In the genomic region with DNA sequence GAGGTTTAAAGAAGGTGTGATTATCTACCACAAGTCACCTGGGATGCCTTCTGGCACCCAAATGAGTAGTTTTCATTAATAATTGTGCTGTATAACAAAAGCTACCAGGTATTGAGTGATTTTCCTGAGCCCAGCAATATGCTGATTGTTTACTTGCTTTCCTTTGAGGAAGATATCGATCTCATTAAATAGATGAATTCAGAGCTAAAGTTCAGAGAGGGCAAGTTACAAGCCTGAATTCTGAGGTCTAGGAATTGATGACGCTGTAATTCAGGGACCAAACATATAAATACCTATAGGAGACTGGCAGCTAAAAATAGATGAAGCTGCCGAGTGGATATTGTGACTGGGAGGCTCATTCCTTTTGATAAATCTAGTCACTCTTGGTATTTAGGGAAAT, we compare ENCODE assay signal across 12 cellular contexts. TPM values are rescaled to one million over a fixed set of nuclear protein-coding genes. Genes with fewer than 3 reads are reported as not detected.
A peak's percentile ranks its signal among the peaks of the same experiment; 100 is the strongest.
DNase-seq lines count a peak whose midpoint lies in the region; ATAC-seq, FAIRE-seq and TF ChIP-seq lines count a peak whose summit lies in the region.
"Had no signal": no experiment of that assay in that cellular context is flagged by ENCODE, and none has a peak within 500 bp of the region (broad histone marks: within the 10 kb centered on the region; RNA-seq: fewer than 3 reads in every experiment).

No MANE protein-coding gene starts in this region.

- TF ChIP-seq RAD21 in K562 (CRISPR knock-in tag; conservative IDR thresholded peaks at IDR 0.05 in 1 of 2, IDR thresholded peaks at IDR 0.05 in 1 of 2) = no peak

- H3K27me3 ChIP-seq in K562 (ENCODE audit: control insufficient read depth in 2 of 2, insufficient read depth in 2 of 2, low read length in 2 of 2) (no peaks in the 10 kb centered on the region), neural progenitor cell (no peaks in the 10 kb centered on the region)
- H3K27me3 ChIP-seq: SJCRH30 had no signal

- H3K9ac ChIP-seq in K562 (ENCODE audit: insufficient read depth in 1 of 2, low read depth in 2 of 2, low read length in 2 of 2) (no peak overlapping the region; a peak in 1 of 4 replicates), neural progenitor cell (no peak overlapping the region)

- H3K4me3 Mint-ChIP-seq in neural progenitor cell = no peak overlapping the region
- H3K4me3 Mint-ChIP-seq: central memory CD8-positive, alpha-beta T cell; stimulated activated naive B cell treated with anti-CD40 and anti-IgM and Interleukin-4, amounts not matched to agents 10 μg/mL and 1 μg/mL and 100 μg/mL, for 72 hours had no signal

- ATAC-seq in K562 (no peak), sciatic nerve (no peak)

- peaks cover 2% of the 10 kb centered on the region for H3K27me3 Mint-ChIP-seq in neural progenitor cell (ENCODE audit: insufficient read depth, low read depth)
- H3K27me3 Mint-ChIP-seq: central memory CD8-positive, alpha-beta T cell; stimulated activated naive B cell treated with anti-CD40 and anti-IgM and Interleukin-4, amounts not matched to agents 10 μg/mL and 1 μg/mL and 100 μg/mL, for 72 hours had no signal

- H3K36me3 ChIP-seq in K562 (ENCODE audit: control insufficient read depth, insufficient read depth, low read length) (peaks cover 15% of the 10 kb centered on the region), neural progenitor cell (no peaks in the 10 kb centered on the region)

- CTCF ChIA-PET in K562 (lab: Yijun Ruan, JAX; ENCODE audit: low intra/inter-chr PET ratio) = no interaction called here

- H3K4me1 ChIP-seq in K562 (replicated peaks in 1 of 2; ENCODE audit: control insufficient read depth in 2 of 2, insufficient read depth in 2 of 2, low read length in 2 of 2) (peaks cover 4 to 11% of the 10 kb centered on the region in 2 experiments; a peak in 2 of 5 replicates), neural progenitor cell (peaks cover 10% of the 10 kb centered on the region)

- H3K9me3 Mint-ChIP-seq in neural progenitor cell = no peaks in the 10 kb centered on the region
- H3K9me3 Mint-ChIP-seq: central memory CD8-positive, alpha-beta T cell; stimulated activated naive B cell treated with anti-CD40 and anti-IgM and Interleukin-4, amounts not matched to agents 10 μg/mL and 1 μg/mL and 100 μg/mL, for 72 hours had no signal

- 0% methylated on average over 3 of the region's 3 CpGs for WGBS in K562 (ENCODE audit: insufficient coverage, low coverage, missing lambda C conversion rate)

- BruUV-seq in K562 (replicated peaks; lab: Mats Ljungman, UMichigan) = no TSS peak

- peaks cover 21% of the 10 kb centered on the region for H3K36me3 Mint-ChIP-seq in neural progenitor cell

- DNase-seq in DMS53 (lab: John Stamatoyannopoulos, UW) (peak; percentile 19), DMS53 treated with DMSO at 0.1 percent for 48 hours (lab: John Stamatoyannopoulos, UW; ENCODE audit: unreplicated experiment) (no peak), Kasumi-1 (lab: John Stamatoyannopoulos, UW) (peak; percentile 35 to 54), K562 (ENCODE audit: extremely low read depth in 1 of 4, low spot score in 3 of 4) (peak in 2 of 4 experiments; percentile 31 to 45), neural progenitor cell (ENCODE audit: low spot score) (no peak), sciatic nerve (ENCODE audit: low spot score) (no peak), substantia nigra (lab: John Stamatoyannopoulos, UW) (no peak)
- no peak for DNase-seq in stimulated activated CD4-positive, alpha-beta T cell treated with anti-CD3 and anti-CD28 coated beads, Interleukin-4, amount 100 ng/mL, for 24 hours

- H3K4me1 Mint-ChIP-seq in neural progenitor cell = peaks cover 14% of the 10 kb centered on the region

- peak; percentile 23 for FAIRE-seq in K562 (lab: Jason Lieb, UNC)
- FAIRE-seq: A204.1 had no signal

- H3F3A ChIP-seq in neural progenitor cell (ENCODE audit: low read depth) = peaks cover 7% of the 10 kb centered on the region

- no peak overlapping the region for H3K4me3 ChIP-seq in K562
- no peak overlapping the region for H3K4me3 ChIP-seq in neural progenitor cell
- H3K4me3 ChIP-seq: SJCRH30 had no signal

- POLR2A ChIA-PET in K562 (lab: Yijun Ruan, JAX) = interaction anchor here (0.8 to 3.4 kb wide), 4 partner anchors 10 to 54 kb away, joined by 3 to 18 read pairs (median 4); no protein-coding TSS in a partner anchor

- H3K4me2 ChIP-seq in K562 (ENCODE audit: insufficient read depth, low read length) = no peak overlapping the region
- H3K4me2 ChIP-seq in neural progenitor cell = no peak overlapping the region

- H4K20me1 ChIP-seq in K562 (replicated peaks; ENCODE audit: control insufficient read depth, insufficient read depth, low read length) (no peaks in the 10 kb centered on the region), neural progenitor cell (ENCODE audit: low read depth) (peaks cover 8% of the 10 kb centered on the region)

- H3K9me3 ChIP-seq in K562 (replicated peaks; ENCODE audit: control insufficient read depth, insufficient read depth, low read depth, low read length) (0 out of 2 replicates have a peak, but pooled peaks cover 2% of the 10 kb centered on the region), neural progenitor cell (ENCODE audit: low read depth) (no peaks in the 10 kb centered on the region)
- H3K9me3 ChIP-seq: SJCRH30 had no signal

- TF ChIP-seq POLR2A in K562 (conservative IDR thresholded peaks at IDR 0.05) = no peak

- H3K27ac ChIP-seq in K562 (ENCODE audit: extremely low read depth, low read depth, low read length) (no peak overlapping the region), neural progenitor cell (peak overlapping the region; percentile 99), substantia nigra (ENCODE audit: low read depth, low read length, poor library complexity, severe bottlenecking) (no peak overlapping the region)
- H3K27ac ChIP-seq: SJCRH30 had no signal

- no peak for TF ChIP-seq CTCF in K562 (IDR thresholded peaks at IDR 0.05 in 2 of 3, conservative IDR thresholded peaks at IDR 0.05 in 1 of 3; ENCODE audit: insufficient read depth in 2 of 3, low read depth in 1 of 3, low read length in 3 of 3)
- TF ChIP-seq CTCF in neural progenitor cell (IDR thresholded peaks at IDR 0.05) = no peak

- peaks cover 44% of the 10 kb centered on the region for H3K79me2 ChIP-seq in K562 (ENCODE audit: control insufficient read depth, insufficient read depth, low read length)
- peaks cover 53% of the 10 kb centered on the region for H3K79me2 ChIP-seq in neural progenitor cell (ENCODE audit: low read depth)

- intact Hi-C loops in K562 (cut with micrococcal nuclease) = no loop called here
- intact Hi-C loops in sciatic nerve (cut with DNase I) = no loop called here

- TF ChIP-seq EP300 in K562 (IDR thresholded peaks at IDR 0.05; ENCODE audit: low read length) = no peak

- H3K9me1 ChIP-seq in K562 (ENCODE audit: control insufficient read depth, insufficient read depth, low read length) = no peaks in the 10 kb centered on the region

- no peak overlapping the region for H3K27ac Mint-ChIP-seq in neural progenitor cell
- H3K27ac Mint-ChIP-seq: stimulated activated naive B cell treated with anti-CD40 and anti-IgM and Interleukin-4, amounts not matched to agents 10 μg/mL and 1 μg/mL and 100 μg/mL, for 72 hours had no signal

- H2AFZ ChIP-seq in K562 (ENCODE audit: low read depth, low read length) (no peak overlapping the region), neural progenitor cell (replicated peaks) (no peak overlapping the region)

- in situ Hi-C loops in K562 (cut with MboI) = no loop called here

TF ChIP-seq in K562, 482 proteins besides CTCF, POLR2A, EP300 and RAD21:
- no peak for TF ChIP-seq ZNF3 (CRISPR knock-in tag; IDR thresholded peaks at IDR 0.05)
- TF ChIP-seq ESRRB (CRISPR knock-in tag; IDR thresholded peaks at IDR 0.05; ENCODE audit: borderline replicate concordance) = no peak
- peak; percentile 85 for TF ChIP-seq CREM (IDR thresholded peaks at IDR 0.05; ENCODE audit: low read depth)

RNA-seq across cellular contexts. Expression of gene ERCC6L2, which starts 1.1 kb away (rescaled TPM):
- total RNA-seq in K562 (2011; cell fraction: chromatin; rRNA removed; ENCODE audit: low replicate concordance) = 30.3 and 108 TPM in 2 replicates
- total RNA-seq in K562 (2011; cell fraction: nucleolus; rRNA removed) = 18.2 and 29.2 TPM in 2 replicates
- total RNA-seq in K562 (2011; cell fraction: nucleoplasm; rRNA removed) = 45.3 and 47.3 TPM in 2 replicates
- total RNA-seq in K562 (2014; rRNA removed) (32.9 and 35.1 TPM in 2 replicates), K562 (2014; rRNA removed; fragmentation: Illumina TruSeq; extraction: Trizol) (42.8 and 50.0 TPM in 2 replicates), K562 (2015; rRNA removed; fragmentation: Illumina TruSeq; extraction: Trizol) (39.9 and 40.9 TPM in 2 replicates), K562 (2021) (26.7 and 31.6 TPM in 2 replicates), neural progenitor cell (ENCODE audit: low replicate concordance) (60.5 and 77.6 TPM in 2 replicates), sciatic nerve (63.7 TPM)
- polyA plus RNA-seq in K562 (2011; rRNA removed) (19.1 and 23.6 TPM in 2 replicates), K562 (2014; fragmentation: Illumina TruSeq; extraction: Trizol) (16.4 and 21.7 TPM in 2 replicates), K562 (2014; fragmentation: Nextera tagmentation; extraction: Ambion mirVana) (1 to 10 TPM; 7.8 to 9.6 TPM), K562 (2014; rRNA removed) (13.8 and 14.4 TPM in 2 replicates)
- polyA plus RNA-seq in K562 (2011; cell fraction: cytosol; rRNA removed) = 7.0 and 8.8 TPM in 2 replicates
- polyA plus RNA-seq in K562 (2011; cell fraction: nucleus; rRNA removed) = 21.6 and 26.0 TPM in 2 replicates
- 12.3 and 12.9 TPM in 2 replicates for polyA plus RNA-seq in K562 (2012)
- polyA minus RNA-seq in K562 (2011; rRNA and poly(A)+ RNA removed) = 130 and 141 TPM in 2 replicates
- 31.3 and 32.4 TPM in 2 replicates for polyA minus RNA-seq in K562 (2011; cell fraction: cytosol; rRNA and poly(A)+ RNA removed)
- 66.0 and 111 TPM in 2 replicates for polyA minus RNA-seq in K562 (2011; cell fraction: nucleus; rRNA and poly(A)+ RNA removed)

Comparison
In these comparisons a context has a peak if more than half of its experiments do, and no peak if none do; other contexts are left out.
1. DNase-seq: peak in DMS53 (single experiment) and Kasumi-1 (2 of 2); none in DMS53 treated with DMSO at 0.1 percent for 48 hours (single experiment), neural progenitor cell (single experiment), stimulated activated CD4-positive, alpha-beta T cell treated with anti-CD3 and anti-CD28 coated beads, Interleukin-4, amount 100 ng/mL, for 24 hours (single experiment), sciatic nerve (single experiment) and substantia nigra (0 of 49).